Comparison of ENCODE assay signal across 7 cellular contexts in the genomic region with DNA sequence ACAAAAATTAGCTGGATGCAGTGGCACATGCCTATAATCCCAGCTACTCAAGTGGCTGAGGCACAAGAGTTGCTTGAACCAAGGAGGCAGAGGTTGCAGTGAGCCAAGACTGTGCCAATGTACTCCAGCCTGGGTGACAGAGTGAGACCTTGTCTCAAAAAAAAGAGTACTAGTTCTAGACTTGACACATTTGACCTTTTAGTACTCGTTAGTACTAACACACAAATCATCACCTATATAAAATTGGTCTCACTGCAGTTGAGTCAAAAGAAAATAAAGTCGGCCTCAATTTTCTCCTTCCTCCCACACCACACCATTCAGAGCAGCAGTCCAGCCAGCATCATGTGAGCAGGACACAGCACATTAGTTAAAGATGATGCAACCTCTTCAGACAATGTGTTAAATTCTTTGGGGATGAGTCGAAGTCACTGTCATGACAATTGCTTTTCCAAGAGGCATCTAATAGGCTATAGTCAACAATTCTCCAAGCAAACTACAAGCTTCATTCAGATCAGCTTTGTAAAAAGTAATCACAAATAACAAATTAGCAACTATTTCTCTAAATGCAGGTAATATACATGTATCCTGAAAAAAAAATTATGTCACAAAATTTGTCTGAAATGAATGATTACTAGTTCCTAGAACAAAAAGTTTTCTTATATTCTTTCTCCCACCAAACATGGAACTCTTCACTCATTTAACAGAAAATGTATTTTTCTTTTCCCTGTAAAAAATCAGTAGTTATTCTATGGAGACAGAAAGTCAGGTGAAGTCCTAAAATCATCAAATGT. TPM values are rescaled to one million over a fixed set of nuclear protein-coding genes. Genes with fewer than 3 reads are reported as not detected.
A peak's percentile ranks its signal among the peaks of the same experiment; 100 is the strongest.
DNase-seq lines count a peak whose midpoint lies in the region; ATAC-seq and TF ChIP-seq lines count a peak whose summit lies in the region.

No MANE protein-coding gene starts in this region.

- H3F3A ChIP-seq in GM23338 (replicated peaks; ENCODE audit: low read depth), result no peaks in the 10 kb centered on the region

- H3K4me1 Mint-ChIP-seq in GM23338, result peaks cover 10% of the 10 kb centered on the region

- H3K4me2 ChIP-seq in GM23338, result no peak overlapping the region

- no peaks in the 10 kb centered on the region for H3K27me3 ChIP-seq in GM23338 (ENCODE audit: insufficient read depth)

- peaks cover 2% of the 10 kb centered on the region for H3K27me3 Mint-ChIP-seq in GM23338 (ENCODE audit: insufficient read depth, low read depth, poor library complexity)

- H2AFZ ChIP-seq in GM23338, result no peak overlapping the region

- DNase-seq in GM23338 (ENCODE audit: low spot score) (peak; percentile 84), NCI-H69 (lab: John Stamatoyannopoulos, UW) (peak; percentile 34), epithelial cell of prostate (ENCODE audit: low read depth, low spot score) (peak; percentile 61), myocyte (ENCODE audit: low read depth) (peak; percentile 95), UCSD-AML1 (lab: John Stamatoyannopoulos, UW; ENCODE audit: unreplicated experiment) (no peak)
- DNase-seq in central memory CD4-positive, alpha-beta T cell, result no peak

- H3K27ac Mint-ChIP-seq in GM23338, result peak overlapping the region; percentile 96

- no peaks in the 10 kb centered on the region for H3K79me2 ChIP-seq in GM23338 (replicated peaks; ENCODE audit: insufficient read depth)

- H3K9me3 Mint-ChIP-seq in GM23338, result no peaks in the 10 kb centered on the region

- no peak overlapping the region for H3K4me3 ChIP-seq in GM23338

- no peaks in the 10 kb centered on the region for H4K20me1 ChIP-seq in GM23338 (replicated peaks; ENCODE audit: insufficient read depth)

- H3K27ac ChIP-seq in GM23338 (ENCODE audit: low read depth), result peak overlapping the region; percentile 72
- peak overlapping the region; percentile 96 for H3K27ac ChIP-seq in epithelial cell of prostate

- peak; percentile 94 for ATAC-seq in GM23338
- no peak for ATAC-seq in GM21381 (IDR thresholded peaks at IDR 0.05; ENCODE audit: unreplicated experiment)

- H3K36me3 ChIP-seq in GM23338 (ENCODE audit: insufficient read depth), result no peaks in the 10 kb centered on the region

- H3K4me1 ChIP-seq in GM23338 (ENCODE audit: insufficient read depth), result no peaks in the 10 kb centered on the region

- no peaks in the 10 kb centered on the region for H3K9me2 ChIP-seq in GM23338 (ENCODE audit: insufficient read depth)

- TF ChIP-seq CTCF in GM23338 (conservative IDR thresholded peaks at IDR 0.05; ENCODE audit: low read depth in 2 of 2), result no peak

- no peak overlapping the region for H3K4me3 Mint-ChIP-seq in GM23338

- H3K36me3 Mint-ChIP-seq in GM23338 (ENCODE audit: low read depth), result peaks cover 16% of the 10 kb centered on the region

TF ChIP-seq in GM23338, 12 proteins besides CTCF, POLR2A, EP300 and RAD21:
- TF ChIP-seq EZH2phosphoT487 (IDR thresholded peaks at IDR 0.05; ENCODE audit: unreplicated experiment) (no peak), NANOG (IDR thresholded peaks at IDR 0.05; ENCODE audit: borderline replicate concordance) (no peak), ZNF462 (CRISPR knock-in tag; IDR thresholded peaks at IDR 0.05) (no peak), CREB1 (CRISPR knock-in tag; IDR thresholded peaks at IDR 0.05; ENCODE audit: low read depth) (no peak)

RNA-seq across cellular contexts. Expression of gene CLIP1, which starts 55.6 kb away (rescaled TPM):
- 15.0 and 21.1 TPM in 2 replicates for total RNA-seq in GM23338 (2014; rRNA removed; shearing (Covaris generic))
- polyA plus RNA-seq in GM23338 (2016; fragmentation: Nextera tagmentation; extraction: Ambion mirVana), result 8.6 and 11.5 TPM in 2 replicates
- 51.2 and 52.2 TPM in 2 replicates for total RNA-seq in myocyte
- 36.1 TPM for polyA plus RNA-seq in myocyte (2012)

Comparison
In these comparisons a context has a peak if more than half of its experiments do, and no peak if none do; other contexts are left out.
1. DNase-seq: peak in GM23338 (single experiment), NCI-H69 (single experiment), epithelial cell of prostate (single experiment) and myocyte (single experiment); none in central memory CD4-positive, alpha-beta T cell (single experiment) and UCSD-AML1 (single experiment).